8 cellular contexts compared by ENCODE assay signal in genomic region chr2:102841107-102841840, GRCh38.
A peak's percentile ranks its signal among the peaks of the same experiment; 100 is the strongest.
DNase-seq lines count a peak whose midpoint lies in the region; ATAC-seq, FAIRE-seq and TF ChIP-seq lines count a peak whose summit lies in the region.

No MANE protein-coding gene starts in this region.

- H3K56ac ChIP-seq in H1 (replicated peaks; ENCODE audit: insufficient read length, low read depth, low read length): no peak overlapping the region

- H3K4ac ChIP-seq in H1 (replicated peaks; ENCODE audit: insufficient read length, low read depth, low read length) (no peak overlapping the region), mesenchymal stem cell (ENCODE audit: low read depth in 1 of 2, low read length in 2 of 2) (no peak overlapping the region)

- H3K23me2 ChIP-seq in H1 (ENCODE audit: low read depth, low read length): no peaks in the 10 kb centered on the region

- H3K4me3 ChIP-seq in H1 (ENCODE audit: extremely low read depth in 1 of 4, insufficient read depth in 2 of 4, low read depth in 3 of 4, low read length in 4 of 4) (no peak overlapping the region), mesenchymal stem cell (ENCODE audit: insufficient read depth in 1 of 2, low read depth in 1 of 2, low read length in 2 of 2) (no peak overlapping the region), upper lobe of left lung (no peak overlapping the region)
- H3K4me3 ChIP-seq in CD8-positive, alpha-beta T cell (ENCODE audit: low read depth, low read length): no peak overlapping the region

- H4K91ac ChIP-seq in H1 (replicated peaks; ENCODE audit: insufficient read length, low read length) (no peak overlapping the region), mesenchymal stem cell (ENCODE audit: low read length) (no peak overlapping the region)

- H3K27me3 ChIP-seq in H1 (replicated peaks in 1 of 4; ENCODE audit: control insufficient read depth in 3 of 4, extremely low read depth in 1 of 4, insufficient read depth in 3 of 4, low read length in 3 of 4) (no peaks in the 10 kb centered on the region), mesenchymal stem cell (ENCODE audit: control insufficient read depth in 1 of 2, insufficient read depth in 1 of 2, low read length in 2 of 2) (peaks cover 0 to 19% of the 10 kb centered on the region in 2 experiments), upper lobe of left lung (no peaks in the 10 kb centered on the region)
- H3K27me3 ChIP-seq in CD8-positive, alpha-beta T cell (ENCODE audit: insufficient read depth, low read length): no peaks in the 10 kb centered on the region

- in situ Hi-C loops in KBM-7 (cut with MboI; ENCODE audit: low pct_unique_long_range_greater_than_20kb, low sequenced_read_pairs) (no loop called here), SK-MEL-5 (cut with HindIII; ENCODE audit: low pct_unique_long_range_greater_than_20kb, low sequenced_read_pairs) (no loop called here)

- no peak overlapping the region for H4K5ac ChIP-seq in H1 (ENCODE audit: insufficient read length, low read depth, low read length)

- intact Hi-C loops in CD8-positive, alpha-beta T cell (cut with DNase I, micrococcal nuclease): no loop called here

- H3K9me3 Mint-ChIP-seq in CD8-positive, alpha-beta T cell: no peaks in the 10 kb centered on the region

- 64% methylated on average over 19 of the region's 19 CpGs; no CpG with 5 or more reads in 1 of the 2 experiments for WGBS in H1 (ENCODE audit: extremely low coverage in 1 of 2, insufficient coverage in 1 of 2, insufficient read length in 1 of 2, insufficient replicate concordance in 2 of 2, low coverage in 1 of 2, low lambda C conversion rate in 2 of 2, missing lambda C conversion rate in 1 of 2), 2 experiments
- WGBS in mesenchymal stem cell: 55% methylated on average over 19 of the region's 19 CpGs
- WGBS in upper lobe of left lung, 2 donors: 58 to 61% methylated on average over 15 to 19 of the region's 19 CpGs

- POLR2A ChIA-PET in H1 (lab: Charles Lee; ENCODE audit: partially characterized antibody): no interaction called here
- POLR2A ChIA-PET in CD8-positive, alpha-beta T cell (lab: Charles Lee): no interaction called here

- H2BK120ac ChIP-seq in H1 (replicated peaks; ENCODE audit: low read depth, low read length) (no peak overlapping the region), mesenchymal stem cell (ENCODE audit: low read depth, low read length) (no peak overlapping the region)

- H2BK15ac ChIP-seq in H1 (ENCODE audit: low read length) (no peak overlapping the region), mesenchymal stem cell (ENCODE audit: low read depth, poor library complexity, severe bottlenecking) (no peak overlapping the region)

- H3K4me2 ChIP-seq in H1 (ENCODE audit: insufficient read depth in 1 of 2, low read depth in 2 of 2, low read length in 2 of 2): no peak overlapping the region
- no peak overlapping the region for H3K4me2 ChIP-seq in mesenchymal stem cell (ENCODE audit: low read length, poor library complexity, severe bottlenecking)

- H3K27ac ChIP-seq in H1 (ENCODE audit: low read depth, low read length) (no peak overlapping the region), mesenchymal stem cell (ENCODE audit: low read length, poor library complexity, severe bottlenecking) (no peak overlapping the region), upper lobe of left lung (no peak overlapping the region)
- H3K27ac ChIP-seq in CD8-positive, alpha-beta T cell (ENCODE audit: low read depth, low read length): no peak overlapping the region

- TF ChIP-seq CTCF in H1 (IDR thresholded peaks at IDR 0.05; ENCODE audit: control extremely low read depth in 1 of 3, insufficient read depth in 1 of 3, low read depth in 1 of 3, low read length in 3 of 3) (peak; percentile 64 to 83 (median 80)), upper lobe of left lung (IDR thresholded peaks at IDR 0.05) (peak in 3 of 6 experiments; percentile 11 to 46 (median 43))
- TF ChIP-seq CTCF in CD8-positive, alpha-beta T cell (IDR thresholded peaks at IDR 0.05): no peak

- H3K4me1 ChIP-seq in H1 (replicated peaks in 1 of 4; ENCODE audit: control insufficient read depth in 3 of 4, insufficient read depth in 4 of 4, low read length in 3 of 4): peaks cover 0 to 3% (median 0%) of the 10 kb centered on the region in 4 experiments; a peak in 1 of 7 replicates
- H3K4me1 ChIP-seq in mesenchymal stem cell (ENCODE audit: control insufficient read depth, insufficient read depth, low read depth, low read length): peaks cover 2% of the 10 kb centered on the region
- peaks cover 0 to 4% (median 0%) of the 10 kb centered on the region in 4 donors for H3K4me1 ChIP-seq in upper lobe of left lung
- H3K4me1 ChIP-seq in CD8-positive, alpha-beta T cell (ENCODE audit: insufficient read depth, low read length): no peaks in the 10 kb centered on the region

- no peaks in the 10 kb centered on the region for H3K4me1 Mint-ChIP-seq in CD8-positive, alpha-beta T cell (ENCODE audit: low read depth)

- no peak overlapping the region for H2BK20ac ChIP-seq in H1 (ENCODE audit: low read length)

- TF ChIP-seq RAD21 in H1 (IDR thresholded peaks at IDR 0.05 in 1 of 2, conservative IDR thresholded peaks at IDR 0.05 in 1 of 2; ENCODE audit: low read depth in 2 of 2, low read length in 2 of 2): peak; percentile 63 to 75

- DNase-seq in ELR (ENCODE audit: low read depth) (peak; percentile 54), KBM-7 (peak; percentile 77), SK-MEL-5 (ENCODE audit: low read depth, low spot score) (peak; percentile 74), H1 (ENCODE audit: low read depth in 1 of 2, low spot score in 2 of 2) (peak; percentile 34 to 80), mesenchymal stem cell (peak; percentile 44), upper lobe of left lung (peak; percentile 25 to 31)
- no peak for DNase-seq in CD8-positive, alpha-beta T cell

- no peak overlapping the region for H2AFZ ChIP-seq in H1 (ENCODE audit: low read length)
- H2AFZ ChIP-seq in mesenchymal stem cell (ENCODE audit: low read depth, low read length): no peak overlapping the region

- no peak overlapping the region for H3K18ac ChIP-seq in H1 (ENCODE audit: extremely low read depth, low read length)
- H3K18ac ChIP-seq in mesenchymal stem cell (ENCODE audit: low read depth in 1 of 2, low read length in 2 of 2): no peak overlapping the region

- H2AK5ac ChIP-seq in H1 (ENCODE audit: low read depth, low read length) (no peak overlapping the region), mesenchymal stem cell (ENCODE audit: low read length, severe bottlenecking) (no peak overlapping the region)

- H2BK5ac ChIP-seq in H1 (ENCODE audit: low read depth, low read length) (no peak overlapping the region), mesenchymal stem cell (ENCODE audit: low read depth, low read length, poor library complexity, severe bottlenecking) (no peak overlapping the region)

- no peaks in the 10 kb centered on the region for H3K79me1 ChIP-seq in H1 (ENCODE audit: low read depth, low read length)
- no peaks in the 10 kb centered on the region for H3K79me1 ChIP-seq in mesenchymal stem cell (replicated peaks; ENCODE audit: low read length, poor library complexity, severe bottlenecking)

- H3K9me3 ChIP-seq in H1 (ENCODE audit: insufficient read depth in 2 of 2, low read depth in 1 of 2, low read length in 1 of 2) (no peaks in the 10 kb centered on the region), mesenchymal stem cell (ENCODE audit: control insufficient read depth, low read length) (no peaks in the 10 kb centered on the region), upper lobe of left lung (no peaks in the 10 kb centered on the region)
- H3K9me3 ChIP-seq in CD8-positive, alpha-beta T cell (ENCODE audit: low read length): no peaks in the 10 kb centered on the region

- no peak overlapping the region for H3K9ac ChIP-seq in H1 (replicated peaks in 1 of 4; ENCODE audit: extremely low read depth in 1 of 4, low read depth in 3 of 4, low read length in 3 of 4)
- no peak overlapping the region for H3K9ac ChIP-seq in mesenchymal stem cell (ENCODE audit: low read length)

- H3K23ac ChIP-seq in H1 (ENCODE audit: insufficient read length): no peak overlapping the region
- no peak overlapping the region for H3K23ac ChIP-seq in mesenchymal stem cell (ENCODE audit: low read length in 2 of 2)

- H3K4me3 Mint-ChIP-seq in CD8-positive, alpha-beta T cell: no peak overlapping the region

- peak overlapping the region; percentile 83; the same call in 1 of the 2 replicates for H4K8ac ChIP-seq in H1 (ENCODE audit: extremely low read depth, insufficient read depth, low read length)
- no peak overlapping the region for H4K8ac ChIP-seq in mesenchymal stem cell (ENCODE audit: low read length)

- H3K36me3 Mint-ChIP-seq in CD8-positive, alpha-beta T cell: peaks cover 3% of the 10 kb centered on the region

- H2BK12ac ChIP-seq in H1 (ENCODE audit: low read depth, low read length) (no peak overlapping the region), mesenchymal stem cell (ENCODE audit: low read length in 2 of 2) (no peak overlapping the region)

- H3K36me3 ChIP-seq in H1 (ENCODE audit: control insufficient read depth in 2 of 4, insufficient read depth in 4 of 4, low read length in 3 of 4) (no peaks in the 10 kb centered on the region), mesenchymal stem cell (ENCODE audit: control insufficient read depth in 1 of 2, insufficient read depth in 2 of 2, low read depth in 1 of 2, low read length in 2 of 2) (no peaks in the 10 kb centered on the region), upper lobe of left lung (no peaks in the 10 kb centered on the region)
- no peaks in the 10 kb centered on the region for H3K36me3 ChIP-seq in CD8-positive, alpha-beta T cell (ENCODE audit: insufficient read depth, low read length)

- TF ChIP-seq EP300 in H1 (IDR thresholded peaks at IDR 0.05; ENCODE audit: borderline replicate concordance in 1 of 2, low read depth in 2 of 2, low read length in 2 of 2): no peak
- TF ChIP-seq EP300 in upper lobe of left lung (IDR thresholded peaks at IDR 0.05): no peak

- H3K79me2 ChIP-seq in H1 (ENCODE audit: control insufficient read depth in 1 of 2, insufficient read depth in 2 of 2, low read length in 2 of 2): no peaks in the 10 kb centered on the region

- H3K14ac ChIP-seq in H1 (ENCODE audit: insufficient read length) (no peak overlapping the region), mesenchymal stem cell (ENCODE audit: low read length in 2 of 2) (no peak overlapping the region)

- no peaks in the 10 kb centered on the region for H4K20me1 ChIP-seq in H1 (replicated peaks in 1 of 2; ENCODE audit: control insufficient read depth in 1 of 2, insufficient read depth in 2 of 2, low read length in 2 of 2)

- TF ChIP-seq POLR2A in H1 (IDR thresholded peaks at IDR 0.05; ENCODE audit: control extremely low read depth in 1 of 2, low read depth in 2 of 2, low read length in 2 of 2) (no peak), upper lobe of left lung (IDR thresholded peaks at IDR 0.05) (no peak)

- H3K27me3 Mint-ChIP-seq in CD8-positive, alpha-beta T cell (ENCODE audit: low read depth): no peaks in the 10 kb centered on the region

- FAIRE-seq in H1 (lab: Jason Lieb, UNC): peak; percentile 71

- ATAC-seq in GM21381 (IDR thresholded peaks at IDR 0.05; ENCODE audit: unreplicated experiment) (peak; percentile 54), upper lobe of left lung (ENCODE audit: low FRiP score in 2 of 2) (peak; percentile 35 to 77)
- ATAC-seq in CD8-positive, alpha-beta T cell: no peak

- CTCF ChIA-PET in H1 (lab: Charles Lee; ENCODE audit: partially characterized antibody): interaction anchor here (0.6 to 6.2 kb wide), 35 partner anchors 10 to 1788 kb away, joined by 3 to 44 read pairs (median 4); no protein-coding TSS in a partner anchor
- CTCF ChIA-PET in CD8-positive, alpha-beta T cell (lab: Charles Lee): interaction anchor here (0.8 to 2.5 kb wide), 7 partner anchors 11 to 87 kb away, joined by 3 to 10 read pairs (median 3); no protein-coding TSS in a partner anchor

- H3K27ac Mint-ChIP-seq in CD8-positive, alpha-beta T cell: no peak overlapping the region

Comparison
In these comparisons a context has a peak if more than half of its experiments do, and no peak if none do; other contexts are left out.
1. DNase-seq: peak in ELR (single experiment), KBM-7 (single experiment), SK-MEL-5 (single experiment), H1 (2 of 2), mesenchymal stem cell (single experiment) and upper lobe of left lung (2 of 2); none in CD8-positive, alpha-beta T cell (0 of 7).